Comparison of ENCODE assay signal across 8 cellular contexts in the genomic region with DNA sequence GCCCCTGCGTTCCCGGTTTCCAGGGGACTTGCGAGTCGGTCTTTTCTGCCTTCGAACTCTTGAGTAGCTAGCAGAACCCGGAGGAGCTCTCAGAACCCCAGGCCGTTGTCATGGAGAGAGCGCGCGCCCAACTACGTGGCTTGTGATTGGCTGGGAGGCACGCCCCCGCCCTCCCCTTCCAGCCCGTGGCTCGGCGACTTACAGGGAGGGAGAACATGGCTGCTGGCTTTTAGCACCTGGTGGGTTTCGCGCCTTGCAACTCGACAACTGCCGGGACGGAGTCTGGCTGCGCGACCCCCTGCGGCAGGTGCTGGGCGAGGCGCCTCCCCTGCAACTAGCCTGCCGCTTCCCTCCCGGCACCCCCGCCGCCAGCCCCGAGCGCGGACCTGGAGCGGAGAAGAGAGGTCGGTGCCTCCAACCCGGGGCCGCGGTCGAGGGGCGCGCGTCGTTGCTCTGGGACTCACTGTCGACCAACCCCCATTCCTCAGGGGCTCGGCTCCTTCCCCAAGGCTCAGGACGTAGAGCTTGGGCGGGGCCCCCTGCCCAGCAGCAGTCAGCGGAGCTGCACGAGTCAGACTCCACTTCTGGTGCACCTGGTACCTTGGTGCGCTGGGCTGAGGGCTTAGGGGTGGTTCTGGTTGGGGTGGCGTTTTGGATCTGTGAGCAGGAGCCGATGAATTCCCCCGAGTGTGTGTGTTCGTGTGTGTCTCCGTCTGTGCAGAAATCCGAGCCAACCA. TPM values are rescaled to one million over a fixed set of nuclear protein-coding genes. Genes with fewer than 3 reads are reported as not detected.
DNase-seq lines count a peak whose midpoint lies in the region; ATAC-seq, FAIRE-seq and TF ChIP-seq lines count a peak whose summit lies in the region.

No MANE protein-coding gene starts in this region.

- H4K5ac ChIP-seq in H1 (ENCODE audit: insufficient read length, low read depth, low read length) = peak overlapping the region; percentile 5

- H3K27me3 Mint-ChIP-seq in activated CD8-positive, alpha-beta memory T cell treated with anti-CD3 and anti-CD28 coated beads, Interleukin-2, amount 10 ng/mL, durations not matched to agents 7 days and 5 days = no peaks in the 10 kb centered on the region

- no peak overlapping the region for H3K14ac ChIP-seq in H1 (ENCODE audit: insufficient read length)

- no peaks in the 10 kb centered on the region for H3K36me3 ChIP-seq in H1 (ENCODE audit: control insufficient read depth in 2 of 4, insufficient read depth in 4 of 4, low read length in 3 of 4)
- H3K36me3 ChIP-seq in mesodermal cell (ENCODE audit: control insufficient read depth, insufficient read depth, low read length) = no peaks in the 10 kb centered on the region

- no peak overlapping the region for H3K4ac ChIP-seq in H1 (replicated peaks; ENCODE audit: insufficient read length, low read depth, low read length)

- H3K9me3 Mint-ChIP-seq in activated CD8-positive, alpha-beta memory T cell treated with anti-CD3 and anti-CD28 coated beads, Interleukin-2, amount 10 ng/mL, durations not matched to agents 7 days and 5 days (ENCODE audit: low read depth) = peaks cover 7% of the 10 kb centered on the region

- TF ChIP-seq POLR2A in GM19193 (IDR thresholded peaks at IDR 0.05; ENCODE audit: extremely low read depth, insufficient read depth, insufficient read length) = peak; percentile 47
- TF ChIP-seq POLR2A in H1 (IDR thresholded peaks at IDR 0.05; ENCODE audit: control extremely low read depth in 1 of 2, low read depth in 2 of 2, low read length in 2 of 2) = peak in 1 of 2 experiments; percentile 68; a peak in 2 of 3 replicates

- H3K4me1 Mint-ChIP-seq in activated CD8-positive, alpha-beta memory T cell treated with anti-CD3 and anti-CD28 coated beads, Interleukin-2, amount 10 ng/mL, durations not matched to agents 7 days and 5 days = peaks cover 22% of the 10 kb centered on the region

- H3K27ac ChIP-seq in H1 (ENCODE audit: low read depth, low read length) (0 out of 2 replicates have a peak overlapping the region, but pooled peaks have one; percentile 1), mesodermal cell (ENCODE audit: low read depth, low read length, severe bottlenecking) (no peak overlapping the region)

- peak overlapping the region in 2 of 4 experiments; percentile 48 to 49; a peak in 4 of 7 replicates for H3K9ac ChIP-seq in H1 (replicated peaks in 1 of 4; ENCODE audit: extremely low read depth in 1 of 4, low read depth in 3 of 4, low read length in 3 of 4)

- no peak for TF ChIP-seq RAD21 in H1 (IDR thresholded peaks at IDR 0.05 in 1 of 2, conservative IDR thresholded peaks at IDR 0.05 in 1 of 2; ENCODE audit: low read depth in 2 of 2, low read length in 2 of 2)

- 0 out of 2 replicates have a peak overlapping the region, but pooled peaks have one; percentile 72 for H2BK15ac ChIP-seq in H1 (ENCODE audit: low read length)

- H3K4me1 ChIP-seq in H1 (replicated peaks in 1 of 4; ENCODE audit: control insufficient read depth in 3 of 4, insufficient read depth in 4 of 4, low read length in 3 of 4) (peaks cover 0 to 3% (median 3%) of the 10 kb centered on the region in 4 experiments; a peak in 4 of 7 replicates), mesodermal cell (ENCODE audit: control insufficient read depth, insufficient read depth, low read length, poor library complexity, severe bottlenecking) (no peaks in the 10 kb centered on the region)

- H2BK20ac ChIP-seq in H1 (ENCODE audit: low read length) = no peak overlapping the region

- H3K56ac ChIP-seq in H1 (replicated peaks; ENCODE audit: insufficient read length, low read depth, low read length) = peak overlapping the region; percentile 39

- CTCF ChIA-PET in activated CD8-positive, alpha-beta memory T cell treated with anti-CD3 and anti-CD28 coated beads, Interleukin-2, amount 10 ng/mL, durations not matched to agents 7 days and 5 days (lab: Charles Lee) = interaction anchor here (0.6 to 4.0 kb wide), 20 partner anchors 9 to 758 kb away, joined by 3 to 38 read pairs (median 4); partner anchors contain the start of genes CDH3, TANGO6 and ZFP90
- CTCF ChIA-PET in H1 (lab: Charles Lee; ENCODE audit: partially characterized antibody) = interaction anchor here (1.1 to 6.4 kb wide), 9 partner anchors 9 to 166 kb away, joined by 3 to 72 read pairs (median 5); no protein-coding TSS in a partner anchor

- peaks cover 4 to 21% (median 15%) of the 10 kb centered on the region in 4 experiments for H3K27me3 ChIP-seq in H1 (replicated peaks in 1 of 4; ENCODE audit: control insufficient read depth in 3 of 4, extremely low read depth in 1 of 4, insufficient read depth in 3 of 4, low read length in 3 of 4)

- H2BK5ac ChIP-seq in H1 (ENCODE audit: low read depth, low read length) = no peak overlapping the region

- POLR2A ChIA-PET in H1 (lab: Charles Lee; ENCODE audit: partially characterized antibody) = interaction anchor here (0.8 to 2.0 kb wide), 12 partner anchors 9 to 578 kb away, joined by 3 to 11 read pairs (median 4); partner anchors contain the start of genes CDH3 and ZFP90

- H3K79me1 ChIP-seq in H1 (ENCODE audit: low read depth, low read length) = no peaks in the 10 kb centered on the region

- peak; percentile 63 for ATAC-seq in HG03520 (IDR thresholded peaks at IDR 0.05; ENCODE audit: unreplicated experiment)
- ATAC-seq in activated CD8-positive, alpha-beta memory T cell treated with anti-CD3 and anti-CD28 coated beads, Interleukin-2, amount 10 ng/mL, durations not matched to agents 7 days and 5 days = peak; percentile 94

- 5% methylated on average over 31 of the region's 56 CpGs; no CpG with 5 or more reads in 1 of the 2 experiments for WGBS in H1 (ENCODE audit: extremely low coverage in 1 of 2, insufficient coverage in 1 of 2, insufficient read length in 1 of 2, insufficient replicate concordance in 2 of 2, low coverage in 1 of 2, low lambda C conversion rate in 2 of 2, missing lambda C conversion rate in 1 of 2), 2 experiments
- 7 to 11% methylated on average over 41 to 43 of the region's 56 CpGs for WGBS in mesodermal cell (ENCODE audit: insufficient coverage in 2 of 2), 2 experiments

- H3K9me3 ChIP-seq in H1 (ENCODE audit: insufficient read depth in 2 of 2, low read depth in 1 of 2, low read length in 1 of 2) (peaks cover 0 to 7% of the 10 kb centered on the region in 2 experiments; a peak in 1 of 4 replicates), mesodermal cell (ENCODE audit: control insufficient read depth, low read length) (no peaks in the 10 kb centered on the region)

- H3K4me3 ChIP-seq in AG09309 (ENCODE audit: control insufficient read depth, low read depth, low read length) (peak overlapping the region; percentile 94), H1 (ENCODE audit: extremely low read depth in 1 of 4, insufficient read depth in 2 of 4, low read depth in 3 of 4, low read length in 4 of 4) (peak overlapping the region; percentile 50 to 70 (median 58)), mesodermal cell (ENCODE audit: extremely low read depth, insufficient read depth, low read length, poor library complexity, severe bottlenecking) (peak overlapping the region; percentile 56)

- peak overlapping the region; percentile 92; the same call in 1 of the 2 replicates for H2AFZ ChIP-seq in H1 (ENCODE audit: low read length)

- peak overlapping the region; percentile 28 for H2BK120ac ChIP-seq in H1 (replicated peaks; ENCODE audit: low read depth, low read length)

- no peaks in the 10 kb centered on the region for H3K79me2 ChIP-seq in H1 (ENCODE audit: control insufficient read depth in 1 of 2, insufficient read depth in 2 of 2, low read length in 2 of 2)

- H4K8ac ChIP-seq in H1 (ENCODE audit: extremely low read depth, insufficient read depth, low read length) = peak overlapping the region; percentile 92; the same call in 1 of the 2 replicates

- peak overlapping the region; percentile 74 to 77 for H3K4me2 ChIP-seq in H1 (ENCODE audit: insufficient read depth in 1 of 2, low read depth in 2 of 2, low read length in 2 of 2)

- H2AK5ac ChIP-seq in H1 (ENCODE audit: low read depth, low read length) = no peak overlapping the region; the same call in 1 of the 2 replicates

- H2BK12ac ChIP-seq in H1 (ENCODE audit: low read depth, low read length) = 0 out of 2 replicates have a peak overlapping the region, but pooled peaks have one; percentile 55

- FAIRE-seq in H1 (lab: Jason Lieb, UNC) = peak; percentile 36

- H4K91ac ChIP-seq in H1 (replicated peaks; ENCODE audit: insufficient read length, low read length) = peak overlapping the region; percentile 5

- H3K36me3 Mint-ChIP-seq in activated CD8-positive, alpha-beta memory T cell treated with anti-CD3 and anti-CD28 coated beads, Interleukin-2, amount 10 ng/mL, durations not matched to agents 7 days and 5 days = peaks cover 18% of the 10 kb centered on the region

- no peak for TF ChIP-seq EP300 in H1 (IDR thresholded peaks at IDR 0.05; ENCODE audit: borderline replicate concordance in 1 of 2, low read depth in 2 of 2, low read length in 2 of 2)

- peak overlapping the region; percentile 77 for H3K4me3 Mint-ChIP-seq in activated CD8-positive, alpha-beta memory T cell treated with anti-CD3 and anti-CD28 coated beads, Interleukin-2, amount 10 ng/mL, durations not matched to agents 7 days and 5 days

- no peak overlapping the region for H3K23ac ChIP-seq in H1 (ENCODE audit: insufficient read length)

- no peak for TF ChIP-seq CTCF in AG09309 (IDR thresholded peaks at IDR 0.05; ENCODE audit: control insufficient read depth, insufficient read depth, low read depth, low read length, missing control alignments)
- no peak for TF ChIP-seq CTCF in H1 (IDR thresholded peaks at IDR 0.05; ENCODE audit: control extremely low read depth in 1 of 3, insufficient read depth in 1 of 3, low read depth in 1 of 3, low read length in 3 of 3)

- DNase-seq in AG09309 (ENCODE audit: low read depth) (no peak), NCI-H82 treated with DMSO at 0.1 percent for 48 hours (lab: John Stamatoyannopoulos, UW; ENCODE audit: unreplicated experiment) (peak; percentile 78), H1 (ENCODE audit: low read depth in 1 of 2, low spot score in 2 of 2) (peak; percentile 83 to 94)
- peak; percentile 92 for DNase-seq in activated CD8-positive, alpha-beta memory T cell treated with anti-CD3 and anti-CD28 coated beads, Interleukin-2, amount 10 ng/mL, durations not matched to agents 7 days and 5 days
- peak; percentile 85 for DNase-seq in stimulated activated CD8-positive, alpha-beta memory T cell treated with anti-CD3 and anti-CD28 coated beads, Interleukin-15, amount 100 ng/mL, for 1 hour (ENCODE audit: low read depth)

- H3K27ac Mint-ChIP-seq in activated CD8-positive, alpha-beta memory T cell treated with anti-CD3 and anti-CD28 coated beads, Interleukin-2, amount 10 ng/mL, durations not matched to agents 7 days and 5 days = peak overlapping the region; percentile 71

- peak overlapping the region; percentile 78 for H3K18ac ChIP-seq in H1 (ENCODE audit: extremely low read depth, low read length)

- H4K20me1 ChIP-seq in H1 (replicated peaks in 1 of 2; ENCODE audit: control insufficient read depth in 1 of 2, insufficient read depth in 2 of 2, low read length in 2 of 2) = no peaks in the 10 kb centered on the region

- peaks cover 7% of the 10 kb centered on the region; the same call in 1 of the 2 replicates for H3K23me2 ChIP-seq in H1 (ENCODE audit: low read depth, low read length)

RNA-seq across cellular contexts. Expression of gene ZFP90, which starts 9.0 kb away (rescaled TPM):
- total RNA-seq in activated CD8-positive, alpha-beta memory T cell treated with anti-CD3 and anti-CD28 coated beads, Interleukin-2, amount 10 ng/mL, durations not matched to agents 7 days and 5 days = 10 to 100 TPM; 28.8 to 32.1 TPM
- total RNA-seq in H1 (2021; fragmentation: NEBNext Ultra II Directional; extraction: Animal tissue kit (Norgen Biotek cat#: 25700)) = 15.9 and 19.1 TPM in 2 replicates
- polyA plus RNA-seq in H1 (2011; rRNA removed) = 9.2 and 10.3 TPM in 2 replicates
- 13.3 TPM for polyA plus RNA-seq in H1 (2011; cell fraction: cytosol; rRNA removed)
- polyA plus RNA-seq in H1 (2011; cell fraction: nucleus; rRNA removed) = 23.6 TPM
- polyA plus RNA-seq in H1 (2012, experiment 1 of 2) = 11.3 to 13.6 TPM (median 12.3 TPM) in 4 replicates
- polyA plus RNA-seq in H1 (2012, experiment 2 of 2) = 0.76 TPM
- polyA plus RNA-seq in H1 (2013, experiment 1 of 2) = 18.3 TPM
- 15.1 TPM for polyA plus RNA-seq in H1 (2013, experiment 2 of 2)
- 20.7 and 25.8 TPM in 2 replicates for polyA minus RNA-seq in H1 (2011; rRNA and poly(A)+ RNA removed)
- 15.9 TPM for polyA minus RNA-seq in H1 (2011; cell fraction: cytosol; rRNA and poly(A)+ RNA removed)
- polyA minus RNA-seq in H1 (2011; cell fraction: nucleus; rRNA and poly(A)+ RNA removed) = 33.8 TPM
- polyA plus RNA-seq in mesodermal cell (2013, experiment 1 of 2) = 31.4 TPM
- polyA plus RNA-seq in mesodermal cell (2013, experiment 2 of 2) = 37.0 TPM
